In the genomic region with DNA sequence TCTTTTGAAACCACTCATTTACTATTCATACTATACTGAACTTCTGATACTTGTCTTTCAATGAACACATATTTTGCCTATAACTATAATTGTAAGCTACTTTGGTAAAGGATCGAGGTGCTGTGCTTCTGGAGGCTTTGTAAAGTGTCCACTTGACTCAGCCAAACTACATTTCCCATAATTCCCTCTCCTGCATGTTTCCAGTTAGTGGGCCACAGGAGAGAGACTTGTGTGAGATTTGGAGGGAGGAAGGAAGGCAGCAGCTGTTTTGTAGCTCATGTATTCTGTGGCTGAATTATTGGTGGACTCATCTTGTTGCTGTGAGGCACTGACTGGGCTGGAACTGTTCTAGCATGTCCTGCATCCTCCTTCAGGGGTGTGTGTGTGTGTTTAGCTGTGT, we compare ENCODE assay signal across 19 cellular contexts.
A peak's percentile ranks its signal among the peaks of the same experiment; 100 is the strongest.
DNase-seq lines count a peak whose midpoint lies in the region; ATAC-seq and TF ChIP-seq lines count a peak whose summit lies in the region.
"Had no signal": no experiment of that assay in that cellular context is flagged by ENCODE, and none has a peak within 500 bp of the region (broad histone marks: within the 10 kb centered on the region; RNA-seq: fewer than 3 reads in every experiment).

No MANE protein-coding gene starts in this region.

- H4K8ac ChIP-seq in mesendoderm (ENCODE audit: low read depth, low read length): no peak overlapping the region

- H3K56ac ChIP-seq in mesendoderm (ENCODE audit: low read length): no peak overlapping the region

- POLR2A ChIA-PET in WTC11 (lab: Charles Lee): no interaction called here

- H3K4me1 ChIP-seq in mammary epithelial cell (ENCODE audit: insufficient read depth, low read length): peaks cover 4% of the 10 kb centered on the region
- H3K4me1 ChIP-seq in breast epithelium: no peaks in the 10 kb centered on the region
- H3K4me1 ChIP-seq in mesendoderm (ENCODE audit: control insufficient read depth, low read depth, low read length): no peaks in the 10 kb centered on the region
- H3K4me1 ChIP-seq: HAP-1, Peyer's patch, SJSA1 had no signal

- no peak overlapping the region for H3K18ac ChIP-seq in mesendoderm (ENCODE audit: low read length)

- H3K27ac ChIP-seq in mammary epithelial cell (ENCODE audit: insufficient read depth, low read depth, low read length) (no peak overlapping the region), breast epithelium (no peak overlapping the region), mesendoderm (ENCODE audit: low read depth, low read length) (no peak overlapping the region)
- H3K27ac ChIP-seq: KMS-11, Peyer's patch, SJSA1 had no signal

- H3K4me2 ChIP-seq in mammary epithelial cell (ENCODE audit: insufficient read depth, low read depth, low read length) (no peak overlapping the region), mesendoderm (ENCODE audit: low read length) (no peak overlapping the region)
- H3K4me2 ChIP-seq: KMS-11 had no signal

- no peak overlapping the region for H3K23ac ChIP-seq in mesendoderm (ENCODE audit: low read length)

- H2BK15ac ChIP-seq in mesendoderm (replicated peaks; ENCODE audit: low read depth): no peak overlapping the region

- CTCF ChIA-PET in mammary epithelial cell (lab: Charles Lee; ENCODE audit: low non-redundant PET) (no interaction called here), WTC11 (lab: Charles Lee) (interaction anchor here (0.7 kb wide), 1 partner anchor 20 kb away, joined by 3 read pairs; no protein-coding TSS in a partner anchor)

- H3K36me3 Mint-ChIP-seq in WTC11: no peaks in the 10 kb centered on the region
- no peaks in the 10 kb centered on the region for H3K36me3 Mint-ChIP-seq in activated T-helper 2 cell treated with anti-CD3 and anti-CD28 coated beads, Interferon-gamma antibody, Interleukin-2, Interleukin-4, amounts not matched to agents 10 μg/mL and 5 μg/mL and 100 μg/mL, durations not matched to agents 14 hours and 24 hours and 36 hours (ENCODE audit: low read depth)
- H3K36me3 Mint-ChIP-seq: CD4-positive, CD25-positive, alpha-beta regulatory T cell had no signal

- 82% methylated on average over 1 of the region's 1 CpG for WGBS in mammary epithelial cell (ENCODE audit: low coverage, missing lambda C conversion rate)
- WGBS in mesendoderm (ENCODE audit: extremely low coverage, insufficient coverage, low lambda C conversion rate): no CpG with 5 or more reads among the region's 1 CpG

- intact Hi-C loops in mammary epithelial cell (cut with micrococcal nuclease) (no loop called here), breast epithelium (cut with DNase I; ENCODE audit: low total_unique reads) (no loop called here)
- intact Hi-C loops in activated T-helper 2 cell treated with anti-CD3 and anti-CD28 coated beads, Interferon-gamma antibody, Interleukin-2, Interleukin-4, amounts not matched to agents 10 μg/mL and 5 μg/mL and 100 μg/mL, durations not matched to agents 14 hours and 24 hours and 36 hours (cut with micrococcal nuclease): no loop called here

- ATAC-seq in WTC11 (peak; percentile 75), HG03045 (IDR thresholded peaks at IDR 0.05; ENCODE audit: unreplicated experiment) (no peak)

- no peaks in the 10 kb centered on the region for H3K27me3 Mint-ChIP-seq in WTC11 (ENCODE audit: low read depth)
- no peaks in the 10 kb centered on the region for H3K27me3 Mint-ChIP-seq in activated T-helper 2 cell treated with anti-CD3 and anti-CD28 coated beads, Interferon-gamma antibody, Interleukin-2, Interleukin-4, amounts not matched to agents 10 μg/mL and 5 μg/mL and 100 μg/mL, durations not matched to agents 14 hours and 24 hours and 36 hours (ENCODE audit: low read depth)
- H3K27me3 Mint-ChIP-seq: CD4-positive, CD25-positive, alpha-beta regulatory T cell had no signal

- no TSS peak for BruUV-seq in mammary epithelial cell (replicated peaks; lab: Mats Ljungman, UMichigan)

- in situ Hi-C loops in mammary epithelial cell (cut with MboI; ENCODE audit: low sequenced_read_pairs in 2 of 2): no loop called here

- no peak overlapping the region for H2BK120ac ChIP-seq in mesendoderm (ENCODE audit: low read depth, low read length)

- no peak for TF ChIP-seq POLR2A in breast epithelium (IDR thresholded peaks at IDR 0.05)

- no peaks in the 10 kb centered on the region for H3K9me3 ChIP-seq in mammary epithelial cell (replicated peaks; ENCODE audit: insufficient read depth, low read length)
- no peaks in the 10 kb centered on the region for H3K9me3 ChIP-seq in breast epithelium
- H3K9me3 ChIP-seq: HAP-1, Peyer's patch, SJSA1 had no signal

- H3K9ac ChIP-seq in mammary epithelial cell (ENCODE audit: insufficient read depth, low read length) (no peak overlapping the region), mesendoderm (ENCODE audit: low read length) (no peak overlapping the region)
- H3K9ac ChIP-seq: KMS-11 had no signal

- H3K4me3 ChIP-seq in mammary epithelial cell (replicated peaks in 1 of 3; ENCODE audit: insufficient read depth in 1 of 3, low read depth in 2 of 3, low read length in 3 of 3) (no peak overlapping the region), breast epithelium (no peak overlapping the region), mesendoderm (ENCODE audit: low read length) (no peak overlapping the region)
- H3K4me3 ChIP-seq: HAP-1, Peyer's patch, SJSA1 had no signal

- H3K4me1 Mint-ChIP-seq in WTC11: no peaks in the 10 kb centered on the region
- no peaks in the 10 kb centered on the region for H3K4me1 Mint-ChIP-seq in activated T-helper 2 cell treated with anti-CD3 and anti-CD28 coated beads, Interferon-gamma antibody, Interleukin-2, Interleukin-4, amounts not matched to agents 10 μg/mL and 5 μg/mL and 100 μg/mL, durations not matched to agents 14 hours and 24 hours and 36 hours (ENCODE audit: low read depth)
- H3K4me1 Mint-ChIP-seq: CD4-positive, CD25-positive, alpha-beta regulatory T cell had no signal

- TF ChIP-seq CTCF in mammary epithelial cell (conservative IDR thresholded peaks at IDR 0.05 in 1 of 2, IDR thresholded peaks at IDR 0.05 in 1 of 2; ENCODE audit: extremely low read depth in 1 of 2, insufficient read depth in 1 of 2, low read depth in 1 of 2, low read length in 2 of 2) (no peak), breast epithelium (IDR thresholded peaks at IDR 0.05) (no peak), WTC11 (IDR thresholded peaks at IDR 0.05) (no peak)

- no peaks in the 10 kb centered on the region for H3K9me3 Mint-ChIP-seq in WTC11
- peaks cover 3% of the 10 kb centered on the region for H3K9me3 Mint-ChIP-seq in activated T-helper 2 cell treated with anti-CD3 and anti-CD28 coated beads, Interferon-gamma antibody, Interleukin-2, Interleukin-4, amounts not matched to agents 10 μg/mL and 5 μg/mL and 100 μg/mL, durations not matched to agents 14 hours and 24 hours and 36 hours

- H4K5ac ChIP-seq in mesendoderm (ENCODE audit: low read length): no peak overlapping the region

- H3K4ac ChIP-seq in mesendoderm (ENCODE audit: low read depth, low read length): no peak overlapping the region

- H3K27ac Mint-ChIP-seq in WTC11: no peak overlapping the region
- no peak overlapping the region for H3K27ac Mint-ChIP-seq in activated T-helper 2 cell treated with anti-CD3 and anti-CD28 coated beads, Interferon-gamma antibody, Interleukin-2, Interleukin-4, amounts not matched to agents 10 μg/mL and 5 μg/mL and 100 μg/mL, durations not matched to agents 14 hours and 24 hours and 36 hours
- H3K27ac Mint-ChIP-seq: CD4-positive, CD25-positive, alpha-beta regulatory T cell had no signal

- no peak for DNase-seq in mammary epithelial cell
- no peak for DNase-seq in breast epithelium (ENCODE audit: low spot score in 2 of 2)
- DNase-seq in WTC11 (ENCODE audit: low spot score): no peak
- DNase-seq in mesendoderm: peak; percentile 37
- no peak for DNase-seq in activated T-helper 2 cell treated with anti-CD3 and anti-CD28 coated beads, Interferon-gamma antibody, Interleukin-2, Interleukin-4, amounts not matched to agents 10 μg/mL and 5 μg/mL and 100 μg/mL, durations not matched to agents 14 hours and 24 hours and 36 hours (ENCODE audit: low spot score)
- no peak for DNase-seq in NCI-H1092 treated with DMSO at 0.1 percent for 48 hours (lab: John Stamatoyannopoulos, UW)
- DNase-seq: CD4-positive, CD25-positive, alpha-beta regulatory T cell; DMS79 treated with DMSO at 0.1 percent for 48 hours; IMR-90; MV-4-11; NCI-H1694; NCI-H2081; NCI-H345; NCI-H774; Peyer's patch had no signal

- no peak overlapping the region for H2AK5ac ChIP-seq in mesendoderm (ENCODE audit: low read length)

- H3K36me3 ChIP-seq in mammary epithelial cell (ENCODE audit: insufficient read depth, low read length): no peaks in the 10 kb centered on the region
- no peaks in the 10 kb centered on the region for H3K36me3 ChIP-seq in breast epithelium
- no peaks in the 10 kb centered on the region for H3K36me3 ChIP-seq in mesendoderm (ENCODE audit: control insufficient read depth, insufficient read depth, low read length)
- H3K36me3 ChIP-seq: HAP-1, Peyer's patch, SJSA1 had no signal

- peak overlapping the region; percentile 17 for H2AFZ ChIP-seq in mammary epithelial cell (ENCODE audit: low read depth, low read length)

- H3K79me2 ChIP-seq in mammary epithelial cell (ENCODE audit: insufficient read depth, low read length) (no peaks in the 10 kb centered on the region), mesendoderm (ENCODE audit: control insufficient read depth, insufficient read depth, low read length) (no peaks in the 10 kb centered on the region)

- H3K4me3 Mint-ChIP-seq in WTC11: no peak overlapping the region
- H3K4me3 Mint-ChIP-seq in activated T-helper 2 cell treated with anti-CD3 and anti-CD28 coated beads, Interferon-gamma antibody, Interleukin-2, Interleukin-4, amounts not matched to agents 10 μg/mL and 5 μg/mL and 100 μg/mL, durations not matched to agents 14 hours and 24 hours and 36 hours (ENCODE audit: low read depth): no peak overlapping the region
- H3K4me3 Mint-ChIP-seq: CD4-positive, CD25-positive, alpha-beta regulatory T cell had no signal

- no peaks in the 10 kb centered on the region for H3K27me3 ChIP-seq in mammary epithelial cell (ENCODE audit: insufficient read depth, low read length)
- H3K27me3 ChIP-seq in breast epithelium: no peaks in the 10 kb centered on the region
- H3K27me3 ChIP-seq in mesendoderm (ENCODE audit: insufficient read depth, low read length, poor library complexity): no peaks in the 10 kb centered on the region
- H3K27me3 ChIP-seq: Peyer's patch, SJSA1 had no signal

- no peaks in the 10 kb centered on the region for H3K79me1 ChIP-seq in mesendoderm (ENCODE audit: low read length)

- dilution Hi-C loops in mammary epithelial cell (cut with HindIII; ENCODE audit: low sequenced_read_pairs): no loop called here

- no peak overlapping the region for H2BK5ac ChIP-seq in mesendoderm (ENCODE audit: low read length)

- no peaks in the 10 kb centered on the region for H4K20me1 ChIP-seq in mammary epithelial cell (ENCODE audit: insufficient read depth, low read length)
